ENCODE assay signal across 8 cellular contexts in the genomic region with DNA sequence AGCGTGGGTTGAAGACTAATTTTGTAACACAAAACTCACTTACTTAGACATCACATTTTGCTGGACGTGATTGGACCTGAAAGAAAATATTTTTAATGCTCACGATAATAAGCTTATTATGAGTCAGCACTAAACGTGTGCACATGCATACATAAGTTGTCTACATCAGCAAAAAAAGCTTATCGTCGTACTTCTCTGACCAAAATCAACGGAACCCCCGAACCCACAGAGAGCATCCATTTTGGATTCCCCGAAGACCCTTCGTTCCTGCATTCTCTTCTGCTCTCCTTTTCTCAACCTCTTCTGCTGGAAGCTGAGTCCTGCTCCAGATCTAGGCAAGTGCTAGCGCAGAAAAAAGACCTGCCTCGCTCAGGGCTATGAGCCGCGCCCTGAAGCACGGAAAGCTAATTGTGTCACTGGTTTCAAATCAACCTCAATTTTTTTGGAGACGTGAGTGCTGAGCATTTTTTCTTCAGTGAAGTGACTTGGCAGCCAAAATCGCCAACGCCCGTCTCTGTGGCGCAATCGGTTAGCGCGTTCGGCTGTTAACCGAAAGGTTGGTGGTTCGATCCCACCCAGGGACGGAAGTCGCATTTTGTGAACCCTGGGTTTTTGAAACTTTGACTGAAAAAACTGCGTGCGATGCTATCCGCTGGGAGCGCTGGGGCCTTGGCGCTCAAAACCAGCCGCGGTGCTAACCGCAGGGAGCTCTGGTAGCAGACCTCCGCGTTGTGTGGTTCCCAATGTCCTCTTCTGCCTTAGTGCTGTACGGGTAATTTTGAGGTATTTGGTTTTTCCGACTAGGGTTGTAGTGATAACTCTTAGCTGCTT. TPM values are rescaled to one million over a fixed set of nuclear protein-coding genes. Genes with fewer than 3 reads are reported as not detected.
DNase-seq lines count a peak whose midpoint lies in the region; ATAC-seq and TF ChIP-seq lines count a peak whose summit lies in the region.
"Not testable (repeated sequence)": the region's sequence is repeated elsewhere in the genome, so short reads cannot be mapped to it uniquely, and the experiment has no call there.

No MANE protein-coding gene starts in this region.

- H3K9ac ChIP-seq in DND-41 (ENCODE audit: low read depth, low read length); neural cell (ENCODE audit: low read length): not testable (repeated sequence)
- peak overlapping the region; percentile 78 for H3K9ac ChIP-seq in GM23248
- H3K9ac ChIP-seq in KMS-11: peak overlapping the region; percentile 96

- TF ChIP-seq EP300 in neural cell (conservative IDR thresholded peaks at IDR 0.05; ENCODE audit: poor library complexity, severe bottlenecking): not testable (repeated sequence)

- H3K4me1 ChIP-seq in DND-41 (ENCODE audit: insufficient read depth, low read length); GM23248 (ENCODE audit: insufficient read depth): not testable (repeated sequence)
- peaks cover 14% of the 10 kb centered on the region for H3K4me1 ChIP-seq in KMS-11 (ENCODE audit: low read depth, poor library complexity, severe bottlenecking)

- not testable (repeated sequence) for H3K79me2 ChIP-seq in DND-41 (ENCODE audit: insufficient read depth, low read length); GM23248 (ENCODE audit: insufficient read depth); KMS-11 (ENCODE audit: insufficient read depth, low read depth); neural cell (replicated peaks; ENCODE audit: insufficient read depth, low read length)

- H2AFZ ChIP-seq in DND-41 (ENCODE audit: low read depth, low read length); neural cell (ENCODE audit: low read depth, low read length): not testable (repeated sequence)
- peak overlapping the region; percentile 91 for H2AFZ ChIP-seq in GM23248
- peak overlapping the region; percentile 89 for H2AFZ ChIP-seq in KMS-11 (ENCODE audit: low read depth)

- DNase-seq in DND-41 (peak; percentile 5), GM23248 (peak; percentile 84), SHP77 treated with DMSO at 0.1 percent for 48 hours (lab: John Stamatoyannopoulos, UW) (peak; percentile 69), fibroblast of villous mesenchyme (ENCODE audit: low read depth) (peak; percentile 75)
- peak; percentile 96 for DNase-seq in activated effector memory CD4-positive, alpha-beta T cell treated with anti-CD3 and anti-CD28 coated beads, Interleukin-2, amount 50 U/mL, for 16 hours
- peak; percentile 84 for DNase-seq in stimulated activated naive CD4-positive, alpha-beta T cell treated with Interleukin-2 at 50 U/mL for 16 hours (lab: John Stamatoyannopoulos, UW)

- H3K27me3 ChIP-seq in DND-41 (ENCODE audit: insufficient read depth, low read length, poor library complexity); GM23248 (replicated peaks; ENCODE audit: insufficient read depth); KMS-11 (ENCODE audit: insufficient read depth, low read depth); neural cell (ENCODE audit: insufficient read depth, low read depth, low read length): not testable (repeated sequence)

- H3K27ac ChIP-seq in DND-41 (ENCODE audit: low read length); neural cell (ENCODE audit: low read length): not testable (repeated sequence)
- H3K27ac ChIP-seq in GM23248 (peak overlapping the region; percentile 41), KMS-11 (peak overlapping the region; percentile 97)

- TF ChIP-seq CTCF in DND-41 (IDR thresholded peaks at IDR 0.05; ENCODE audit: borderline replicate concordance, extremely low read depth, low read length, poor library complexity, severe bottlenecking); fibroblast of villous mesenchyme (IDR thresholded peaks at IDR 0.05; ENCODE audit: insufficient read depth, low read depth, low read length); neural cell (IDR thresholded peaks at IDR 0.05; ENCODE audit: poor library complexity, severe bottlenecking): not testable (repeated sequence)
- 0 out of 2 replicates have a peak, but pooled peaks have one; percentile 8 for TF ChIP-seq CTCF in KMS-11 (conservative IDR thresholded peaks at IDR 0.05; ENCODE audit: low read depth, low read length)

- H3K9me3 ChIP-seq in DND-41 (ENCODE audit: insufficient read depth, low read length, severe bottlenecking); GM23248 (ENCODE audit: low read depth); neural cell (ENCODE audit: low read length): not testable (repeated sequence)

- H3K9me2 ChIP-seq in GM23248 (ENCODE audit: insufficient read depth); neural cell (ENCODE audit: insufficient read depth, low read length): not testable (repeated sequence)

- H3K36me3 ChIP-seq in DND-41 (ENCODE audit: insufficient read depth, low read length); GM23248 (ENCODE audit: low read depth); KMS-11 (ENCODE audit: insufficient read depth); neural cell (ENCODE audit: insufficient read depth, low read length): not testable (repeated sequence)

- H3F3A ChIP-seq in GM23248 (ENCODE audit: insufficient read depth): 0 out of 2 replicates have a peak, but pooled peaks cover 11% of the 10 kb centered on the region
- H3F3A ChIP-seq in neural cell (ENCODE audit: insufficient read depth, low read length, poor library complexity, severe bottlenecking): not testable (repeated sequence)

- in situ Hi-C loops in GM23248 (cut with MboI): not testable (repeated sequence)

- H3K4me2 ChIP-seq in DND-41 (ENCODE audit: insufficient read depth, low read length); neural cell (ENCODE audit: low read length): not testable (repeated sequence)
- peak overlapping the region; percentile 79 for H3K4me2 ChIP-seq in GM23248 (ENCODE audit: unreplicated experiment)
- peak overlapping the region; percentile 34 for H3K4me2 ChIP-seq in KMS-11

- WGBS in GM23248 (ENCODE audit: low coverage in 1 of 2, low lambda C conversion rate in 2 of 2, missing lambda C conversion rate in 2 of 2), 2 experiments: 2% methylated on average over 40 of the region's 40 CpGs

- not testable (repeated sequence) for H3K4me3 ChIP-seq in DND-41 (ENCODE audit: low read depth in 1 of 2, low read length in 2 of 2)
- H3K4me3 ChIP-seq in GM23248: peak overlapping the region; percentile 86
- peak overlapping the region; percentile 95 for H3K4me3 ChIP-seq in KMS-11 (IDR thresholded peaks at IDR 0.05; ENCODE audit: insufficient read depth, low read depth, low read length)
- H3K4me3 ChIP-seq in fibroblast of villous mesenchyme (ENCODE audit: low read depth, low read length): peak overlapping the region; percentile 53
- H3K4me3 ChIP-seq in neural cell (ENCODE audit: low read length): peak overlapping the region; percentile 61

- TF ChIP-seq RAD21 in neural cell (conservative IDR thresholded peaks at IDR 0.05): not testable (repeated sequence)

- ATAC-seq in DND-41 (ENCODE audit: insufficient read depth, low read depth): not testable (repeated sequence)

- H4K20me1 ChIP-seq in DND-41 (ENCODE audit: insufficient read depth, low read length); GM23248 (ENCODE audit: insufficient read depth); KMS-11 (ENCODE audit: insufficient read depth); neural cell (ENCODE audit: insufficient read depth): not testable (repeated sequence)

RNA-seq across cellular contexts. Expression of a gene that starts 9.7 kb away (rescaled TPM):
- total RNA-seq in GM23248 (2014; rRNA removed; shearing (Covaris generic)): not detected in 2 replicates
- polyA plus RNA-seq in GM23248 (2016; fragmentation: Nextera tagmentation; extraction: Ambion mirVana): not detected in 2 replicates
- total RNA-seq in fibroblast of villous mesenchyme: not detected in 2 replicates
- polyA plus RNA-seq in neural cell: not detected in 2 replicates
- polyA minus RNA-seq in neural cell: not detected in 2 replicates

RNA-seq across cellular contexts. Expression of a gene that starts 15.6 kb away (rescaled TPM):
- total RNA-seq in GM23248 (2014; rRNA removed; shearing (Covaris generic)): not detected in 2 replicates
- polyA plus RNA-seq in GM23248 (2016; fragmentation: Nextera tagmentation; extraction: Ambion mirVana): 0.13 and 0.23 TPM in 2 replicates
- under 0.01 TPM in 2 replicates for total RNA-seq in fibroblast of villous mesenchyme
- 2.6 and 3.8 TPM in 2 replicates for polyA plus RNA-seq in neural cell
- 0.97 and 1.3 TPM in 2 replicates for polyA minus RNA-seq in neural cell

RNA-seq across cellular contexts. Expression of a gene that starts 34.7 kb away (rescaled TPM):
- not detected in 2 replicates for total RNA-seq in GM23248 (2014; rRNA removed; shearing (Covaris generic))
- not detected in 2 replicates for polyA plus RNA-seq in GM23248 (2016; fragmentation: Nextera tagmentation; extraction: Ambion mirVana)
- total RNA-seq in fibroblast of villous mesenchyme: under 0.01 TPM in 2 replicates
- not detected in 2 replicates for polyA plus RNA-seq in neural cell
- polyA minus RNA-seq in neural cell: not detected in 2 replicates

Comparison
In these comparisons a context has a peak if more than half of its experiments do, and no peak if none do; other contexts are left out.
1. DNase-seq: peak in every context shown above with its lines; median percentile 96 in activated effector memory CD4-positive, alpha-beta T cell treated with anti-CD3 and anti-CD28 coated beads, Interleukin-2, amount 50 U/mL, for 16 hours; 84 in GM23248; 84 in stimulated activated naive CD4-positive, alpha-beta T cell treated with Interleukin-2 at 50 U/mL for 16 hours; 75 in fibroblast of villous mesenchyme; 69 in SHP77 treated with DMSO at 0.1 percent for 48 hours; 5 in DND-41.